Comparison of ENCODE assay signal across 8 cellular contexts in genomic region chr9:128341435-128341849, GRCh38. TPM values are rescaled to one million over a fixed set of nuclear protein-coding genes. Genes with fewer than 3 reads are reported as not detected.
DNase-seq lines count a peak whose midpoint lies in the region; ATAC-seq lines count a peak whose summit lies in the region.

No MANE protein-coding gene starts in this region.

- H3K27me3 Mint-ChIP-seq in T-cell, result no peaks in the 10 kb centered on the region

- CTCF ChIA-PET in T-cell (lab: Charles Lee), result interaction anchor here (0.5 to 1.3 kb wide), 5 partner anchors 11 to 92 kb away, joined by 3 to 9 read pairs (median 5); partner anchors contain the start of gene URM1 (in 1 of the 2)

- H3K4me3 Mint-ChIP-seq in T-cell, result peak overlapping the region; percentile 82 to 97 (median 90)

- DNase-seq in NCI-H187 (lab: John Stamatoyannopoulos, UW) (peak; percentile 4 to 15), NCI-H187 treated with DMSO at 0.1 percent for 48 hours (lab: John Stamatoyannopoulos, UW) (no peak), MV-4-11 (lab: John Stamatoyannopoulos, UW) (peak; percentile 58), T-cell (peak; percentile 14 to 66 (median 54)), amniotic stem cell (lab: John Stamatoyannopoulos, UW) (peak; percentile 26), hepatic stellate cell (ENCODE audit: low spot score) (peak; percentile 82), sciatic nerve (ENCODE audit: low spot score) (no peak)

- POLR2A ChIA-PET in T-cell (lab: Charles Lee), result no interaction called here

- H3K9me3 Mint-ChIP-seq in T-cell, result no peaks in the 10 kb centered on the region

- intact Hi-C loops in sciatic nerve (cut with DNase I), result no loop called here

- peak overlapping the region; percentile 83 to 89 for H3K27ac Mint-ChIP-seq in T-cell

- H3K4me1 Mint-ChIP-seq in T-cell, result peaks cover 8 to 9% (median 8%) of the 10 kb centered on the region in 3 donors

- peaks cover 3% of the 10 kb centered on the region for H3K36me3 Mint-ChIP-seq in T-cell

- ATAC-seq in T-cell (replicated peaks in 1 of 4) (peak; percentile 38 to 46 (median 42)), sciatic nerve (peak; percentile 65), GM19452 (IDR thresholded peaks at IDR 0.05; ENCODE audit: unreplicated experiment) (no peak)

RNA-seq across cellular contexts. Expression of gene SLC27A4, which starts 1.1 kb away (rescaled TPM):
- 10 to 100 TPM in 3 of 5 donors, 1 to 10 TPM in 2; 7.3 to 18.4 (median 17.5) TPM for total RNA-seq in T-cell
- 13.9 TPM for total RNA-seq in sciatic nerve

RNA-seq across cellular contexts. Expression of gene COQ4, which starts 18.8 kb away (rescaled TPM):
- 10 to 100 TPM; 32.2 to 60.0 (median 54.5) TPM for total RNA-seq in T-cell
- total RNA-seq in sciatic nerve, result 28.9 TPM

RNA-seq across cellular contexts. Expression of gene TRUB2, which starts 19.2 kb away (rescaled TPM):
- total RNA-seq in T-cell (10 to 100 TPM; 12.4 to 22.9 (median 21.9) TPM), sciatic nerve (13.0 TPM)

RNA-seq across cellular contexts. Expression of gene URM1, which starts 29.7 kb away (rescaled TPM):
- total RNA-seq in T-cell (10 to 100 TPM; 38.7 to 55.8 (median 52.5) TPM), sciatic nerve (41.9 TPM)

Comparison
In these comparisons a context has a peak if more than half of its experiments do, and no peak if none do; other contexts are left out.
1. DNase-seq: peak in NCI-H187 (2 of 2), MV-4-11 (single experiment), T-cell (34 of 34), amniotic stem cell (single experiment) and hepatic stellate cell (single experiment); none in NCI-H187 treated with DMSO at 0.1 percent for 48 hours (single experiment) and sciatic nerve (single experiment).